In the genomic region with DNA sequence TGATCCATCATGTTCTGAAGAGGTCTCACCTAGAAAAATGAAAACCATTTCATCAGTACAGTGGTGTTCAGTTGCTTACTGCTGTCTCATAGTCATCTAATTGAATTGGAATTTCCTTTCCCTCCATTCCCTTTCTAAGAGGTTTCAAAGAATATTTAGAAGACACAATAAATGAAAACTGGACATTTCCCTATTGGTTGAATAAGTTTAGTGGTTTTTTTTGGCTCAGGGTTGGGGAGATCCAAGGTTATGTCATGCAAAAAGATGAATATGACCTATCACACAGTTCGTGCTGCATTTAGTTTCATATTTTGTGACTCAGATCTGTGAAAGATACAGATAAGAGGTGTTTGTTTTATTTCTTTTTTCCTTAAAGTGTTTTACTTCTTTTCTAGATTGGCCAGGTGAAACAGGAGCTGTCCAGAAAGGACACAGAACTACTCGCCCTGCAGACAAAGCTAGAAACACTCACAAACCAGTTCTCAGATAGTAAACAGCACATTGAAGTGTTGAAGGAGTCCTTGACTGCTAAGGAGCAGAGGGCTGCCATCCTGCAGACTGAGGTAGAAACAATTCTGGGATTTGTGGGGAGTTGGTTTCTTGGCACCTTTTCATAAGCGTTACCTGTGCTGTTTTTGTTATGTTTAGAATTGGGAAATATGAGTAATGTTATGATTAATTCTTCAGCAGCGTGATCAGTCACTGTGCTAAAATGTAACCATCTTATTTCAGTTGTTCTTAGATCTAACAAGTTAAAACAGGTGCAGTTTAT, we compare ENCODE assay signal across 13 cellular contexts.
DNase-seq lines count a peak whose midpoint lies in the region; ATAC-seq and TF ChIP-seq lines count a peak whose summit lies in the region.
"Had no signal": no experiment of that assay in that cellular context is flagged by ENCODE, and none has a peak within 500 bp of the region (broad histone marks: within the 10 kb centered on the region; RNA-seq: fewer than 3 reads in every experiment).

No MANE protein-coding gene starts in this region.

- no peak overlapping the region for H3K4me3 Mint-ChIP-seq in CD8-positive, alpha-beta T cell
- H3K4me3 Mint-ChIP-seq: nephron had no signal

- H3K27me3 Mint-ChIP-seq in CD8-positive, alpha-beta T cell (ENCODE audit: low read depth) = no peaks in the 10 kb centered on the region

- no peaks in the 10 kb centered on the region for H3K9me3 Mint-ChIP-seq in CD8-positive, alpha-beta T cell
- H3K9me3 Mint-ChIP-seq: nephron had no signal

- no peak overlapping the region for H3K27ac ChIP-seq in CD8-positive, alpha-beta T cell (ENCODE audit: low read depth, low read length)
- H3K27ac ChIP-seq in IMR-90 (ENCODE audit: insufficient read depth, low read length) = peak overlapping the region; percentile 54
- peak overlapping the region; percentile 95 for H3K27ac ChIP-seq in mammary epithelial cell (ENCODE audit: insufficient read depth, low read depth, low read length)
- H3K27ac ChIP-seq in neuronal stem cell (replicated peaks; ENCODE audit: low read length) = no peak overlapping the region
- H3K27ac ChIP-seq: dorsolateral prefrontal cortex had no signal

- DNase-seq in CD8-positive, alpha-beta T cell = no peak
- DNase-seq in IMR-90 = peak; percentile 81
- DNase-seq in mammary epithelial cell = peak; percentile 92
- DNase-seq in myocyte (ENCODE audit: low read depth) = peak; percentile 19
- no peak for DNase-seq in UCSD-AML1 (lab: John Stamatoyannopoulos, UW; ENCODE audit: unreplicated experiment)
- no peak for DNase-seq in neuronal stem cell (ENCODE audit: low spot score)
- DNase-seq: Caco-2; dorsolateral prefrontal cortex; stimulated activated CD4-positive, alpha-beta T cell treated with anti-CD3 and anti-CD28 coated beads, Interleukin-1b, Interleukin-23, amount 100 ng/mL, for 48 hours; substantia nigra had no signal

- no peaks in the 10 kb centered on the region for H3K27me3 ChIP-seq in CD8-positive, alpha-beta T cell (ENCODE audit: insufficient read depth, low read length)
- H3K27me3 ChIP-seq in IMR-90 (ENCODE audit: control insufficient read depth, insufficient read depth, low read length) (no peaks in the 10 kb centered on the region), mammary epithelial cell (ENCODE audit: insufficient read depth, low read length) (no peaks in the 10 kb centered on the region), neuronal stem cell (ENCODE audit: control insufficient read depth in 3 of 3, insufficient read depth in 3 of 3, low read depth in 1 of 3, low read length in 3 of 3) (peaks cover 0 to under 1% (median 0%) of the 10 kb centered on the region in 3 experiments)
- H3K27me3 ChIP-seq: dorsolateral prefrontal cortex had no signal

- dilution Hi-C loops in IMR-90 (cut with HindIII; ENCODE audit: low sequenced_read_pairs, unreplicated experiment) (loop anchor here (25.0 kb wide), 1 partner anchor 447 kb away; no protein-coding TSS in a partner anchor), mammary epithelial cell (cut with HindIII; ENCODE audit: low sequenced_read_pairs) (no loop called here)

- H2BK120ac ChIP-seq in IMR-90 (ENCODE audit: low read depth, low read length) = no peak overlapping the region
- H2BK120ac ChIP-seq in neuronal stem cell (ENCODE audit: low read depth, low read length) = no peak overlapping the region

- TF ChIP-seq CTCF in CD8-positive, alpha-beta T cell (IDR thresholded peaks at IDR 0.05) = no peak
- TF ChIP-seq CTCF in IMR-90 (conservative IDR thresholded peaks at IDR 0.05; ENCODE audit: low read depth, low read length) (no peak), mammary epithelial cell (conservative IDR thresholded peaks at IDR 0.05 in 1 of 2, IDR thresholded peaks at IDR 0.05 in 1 of 2; ENCODE audit: extremely low read depth in 1 of 2, insufficient read depth in 1 of 2, low read depth in 1 of 2, low read length in 2 of 2) (no peak)

- no peaks in the 10 kb centered on the region for H3K4me1 ChIP-seq in CD8-positive, alpha-beta T cell (ENCODE audit: insufficient read depth, low read length)
- peaks cover 6% of the 10 kb centered on the region for H3K4me1 ChIP-seq in IMR-90 (ENCODE audit: control insufficient read depth, insufficient read depth, low read length)
- H3K4me1 ChIP-seq in mammary epithelial cell (ENCODE audit: insufficient read depth, low read length) = peaks cover 33% of the 10 kb centered on the region
- peaks cover 0 to 3% of the 10 kb centered on the region in 2 donors for H3K4me1 ChIP-seq in neuronal stem cell (ENCODE audit: control insufficient read depth in 2 of 2, insufficient read depth in 1 of 2, low read depth in 1 of 2, low read length in 2 of 2)
- H3K4me1 ChIP-seq: Caco-2 had no signal

- peak overlapping the region; percentile 45; the same call in 1 of the 2 replicates for H3K18ac ChIP-seq in IMR-90 (ENCODE audit: low read depth, low read length)
- no peak overlapping the region for H3K18ac ChIP-seq in neuronal stem cell (ENCODE audit: low read length)

- H3K9me3 ChIP-seq in CD8-positive, alpha-beta T cell (ENCODE audit: low read length) = no peaks in the 10 kb centered on the region
- H3K9me3 ChIP-seq in IMR-90 (ENCODE audit: control insufficient read depth, insufficient read depth, low read length) (no peaks in the 10 kb centered on the region), mammary epithelial cell (replicated peaks; ENCODE audit: insufficient read depth, low read length) (no peaks in the 10 kb centered on the region), neuronal stem cell (replicated peaks in 1 of 2; ENCODE audit: control insufficient read depth in 2 of 2, insufficient read depth in 1 of 2, low read depth in 1 of 2, low read length in 2 of 2) (no peaks in the 10 kb centered on the region)
- H3K9me3 ChIP-seq: Caco-2 had no signal

- no peak overlapping the region for H2BK12ac ChIP-seq in neuronal stem cell (ENCODE audit: low read length)

- peaks cover 9% of the 10 kb centered on the region for H3K79me2 ChIP-seq in mammary epithelial cell (ENCODE audit: insufficient read depth, low read length)

- H4K8ac ChIP-seq in IMR-90 (ENCODE audit: low read depth in 2 of 2, low read length in 2 of 2) (peak overlapping the region in 1 of 2 experiments; percentile 51; a peak in 2 of 4 replicates), neuronal stem cell (ENCODE audit: low read depth, low read length) (no peak overlapping the region)

- peaks cover 3% of the 10 kb centered on the region; the same call in 1 of the 2 replicates for H4K20me1 ChIP-seq in IMR-90 (ENCODE audit: insufficient read depth, low read length)
- no peaks in the 10 kb centered on the region for H4K20me1 ChIP-seq in mammary epithelial cell (ENCODE audit: insufficient read depth, low read length)

- in situ Hi-C loops in IMR-90 (cut with MboI; ENCODE audit: low sequenced_read_pairs) = loop anchor here (5.0 kb wide), 1 partner anchor 472 kb away; no protein-coding TSS in a partner anchor
- in situ Hi-C loops in mammary epithelial cell (cut with MboI; ENCODE audit: low sequenced_read_pairs in 2 of 2) = loop anchor here in 1 of 2 donors (5.0 kb wide), 1 partner anchor 472 kb away; no protein-coding TSS in a partner anchor

- H3K4ac ChIP-seq in IMR-90 (ENCODE audit: low read depth, low read length) = no peak overlapping the region
- H3K4ac ChIP-seq in neuronal stem cell (ENCODE audit: low read length) = no peak overlapping the region

- peak overlapping the region; percentile 64 for H2BK5ac ChIP-seq in IMR-90 (ENCODE audit: low read depth, low read length, poor library complexity, severe bottlenecking)
- H2BK5ac ChIP-seq in neuronal stem cell (ENCODE audit: low read length) = no peak overlapping the region

- H2AK5ac ChIP-seq in IMR-90 (ENCODE audit: low read depth, low read length) (peak overlapping the region; percentile 11; the same call in 1 of the 2 replicates), neuronal stem cell (ENCODE audit: low read depth, low read length) (no peak overlapping the region)

- no peak for ATAC-seq in CD8-positive, alpha-beta T cell
- ATAC-seq in IMR-90 (ENCODE audit: low read depth) (peak; percentile 75), HG02870 (IDR thresholded peaks at IDR 0.05; ENCODE audit: unreplicated experiment) (no peak), GM21526 (IDR thresholded peaks at IDR 0.05; ENCODE audit: low FRiP score, unreplicated experiment) (no peak)

- no CpG with 5 or more reads among the region's 4 CpGs for WGBS in IMR-90 (ENCODE audit: extremely low coverage in 2 of 2, insufficient read length in 1 of 2), 2 experiments
- 5% methylated on average over 4 of the region's 4 CpGs for WGBS in mammary epithelial cell (ENCODE audit: low coverage, missing lambda C conversion rate)
- WGBS in neuronal stem cell (ENCODE audit: extremely low coverage in 2 of 2, insufficient read length in 2 of 2, insufficient replicate concordance in 1 of 2), 2 donors = no CpG with 5 or more reads among the region's 4 CpGs

- no peak for TF ChIP-seq POLR2A in IMR-90 (IDR thresholded peaks at IDR 0.05; ENCODE audit: low read depth, low read length)

- no peak overlapping the region for H3K4me3 ChIP-seq in CD8-positive, alpha-beta T cell (ENCODE audit: low read depth, low read length)
- no peak overlapping the region for H3K4me3 ChIP-seq in IMR-90 (ENCODE audit: insufficient read depth, low read depth, low read length)
- peak overlapping the region; percentile 14 to 23 (median 19) for H3K4me3 ChIP-seq in mammary epithelial cell (replicated peaks in 1 of 3; ENCODE audit: insufficient read depth in 1 of 3, low read depth in 2 of 3, low read length in 3 of 3)
- no peak overlapping the region for H3K4me3 ChIP-seq in neuronal stem cell (ENCODE audit: low read length in 2 of 2)
- H3K4me3 ChIP-seq: dorsolateral prefrontal cortex had no signal

- peaks cover 4% of the 10 kb centered on the region; the same call in 1 of the 2 replicates for H3K9me1 ChIP-seq in IMR-90 (ENCODE audit: insufficient read depth, low read length)

- BruUV-seq in IMR-90 (replicated peaks; lab: Mats Ljungman, UMichigan) = no TSS peak
- no TSS peak for BruUV-seq in mammary epithelial cell (replicated peaks; lab: Mats Ljungman, UMichigan)

- 0 out of 2 replicates have a peak overlapping the region, but pooled peaks have one; percentile 5 for H4K91ac ChIP-seq in IMR-90 (ENCODE audit: insufficient read depth, low read depth, low read length)
- H4K91ac ChIP-seq in neuronal stem cell (ENCODE audit: low read depth, low read length, poor library complexity) = no peak overlapping the region

- CTCF ChIA-PET in CD8-positive, alpha-beta T cell (lab: Charles Lee) = interaction anchor here (0.6 to 6.0 kb wide), 2 partner anchors 360 to 466 kb away, joined by 3 to 184 read pairs; no protein-coding TSS in a partner anchor
- CTCF ChIA-PET in IMR-90 (lab: Yijun Ruan, JAX) (no interaction called here), mammary epithelial cell (lab: Charles Lee; ENCODE audit: low non-redundant PET) (interaction anchor here (0.6 to 0.7 kb wide), 2 partner anchors 167 to 467 kb away, joined by 3 to 4 read pairs; no protein-coding TSS in a partner anchor)

- H3K79me1 ChIP-seq in IMR-90 (ENCODE audit: low read depth in 1 of 2, low read length in 2 of 2) (peaks cover 4 to 23% of the 10 kb centered on the region in 2 experiments; a peak in 3 of 4 replicates), neuronal stem cell (ENCODE audit: low read depth, low read length) (no peaks in the 10 kb centered on the region)

- TF ChIP-seq RAD21 in IMR-90 (IDR thresholded peaks at IDR 0.05; ENCODE audit: low read length) = no peak

- no peak overlapping the region for H2BK20ac ChIP-seq in IMR-90 (ENCODE audit: low read depth, low read length)

- no peaks in the 10 kb centered on the region for H3K36me3 ChIP-seq in CD8-positive, alpha-beta T cell (ENCODE audit: insufficient read depth, low read length)
- H3K36me3 ChIP-seq in IMR-90 (ENCODE audit: control insufficient read depth, insufficient read depth, low read length) (peaks cover 8% of the 10 kb centered on the region), mammary epithelial cell (ENCODE audit: insufficient read depth, low read length) (peaks cover 13% of the 10 kb centered on the region), neuronal stem cell (replicated peaks in 1 of 2; ENCODE audit: control insufficient read depth in 2 of 2, insufficient read depth in 2 of 2, low read length in 2 of 2) (peaks cover 0 to 2% of the 10 kb centered on the region in 2 donors)

- POLR2A ChIA-PET in CD8-positive, alpha-beta T cell (lab: Charles Lee) = no interaction called here
- POLR2A ChIA-PET in IMR-90 (lab: Charles Lee; ENCODE audit: unreplicated experiment) = no interaction called here

- peak overlapping the region; percentile 4; the same call in 1 of the 3 replicates for H2BK15ac ChIP-seq in IMR-90 (ENCODE audit: low read depth, low read length)
- H2BK15ac ChIP-seq in neuronal stem cell (ENCODE audit: low read length) = no peak overlapping the region

- peaks cover 17% of the 10 kb centered on the region for H3K36me3 Mint-ChIP-seq in CD8-positive, alpha-beta T cell

- no peaks in the 10 kb centered on the region for H3K4me1 Mint-ChIP-seq in CD8-positive, alpha-beta T cell (ENCODE audit: low read depth)
- H3K4me1 Mint-ChIP-seq: nephron had no signal

- intact Hi-C loops in CD8-positive, alpha-beta T cell (cut with DNase I, micrococcal nuclease) = no loop called here
- intact Hi-C loops in IMR-90 (cut with micrococcal nuclease) = no loop called here
- intact Hi-C loops in mammary epithelial cell (cut with micrococcal nuclease) = loop anchor here (1.0 to 10.0 kb wide), 4 partner anchors 82 to 545 kb away; a partner anchor contains a TSS

- H2AFZ ChIP-seq in IMR-90 (replicated peaks; ENCODE audit: low read length, poor library complexity) (no peak overlapping the region), mammary epithelial cell (ENCODE audit: low read depth, low read length) (peak overlapping the region; percentile 41), neuronal stem cell (ENCODE audit: low read length) (no peak overlapping the region)

- no peak overlapping the region for H3K14ac ChIP-seq in IMR-90 (replicated peaks; ENCODE audit: low read depth, low read length)
- H3K14ac ChIP-seq in neuronal stem cell (ENCODE audit: low read length) = no peak overlapping the region

- H3K56ac ChIP-seq in IMR-90 (ENCODE audit: extremely low read depth, insufficient read depth, low read length) = no peak overlapping the region

- H3K23ac ChIP-seq in IMR-90 (ENCODE audit: low read depth, low read length) (no peak overlapping the region; the same call in 1 of the 2 replicates), neuronal stem cell (ENCODE audit: low read depth, low read length, poor library complexity) (no peak overlapping the region)

- no peak overlapping the region for H2AK9ac ChIP-seq in IMR-90 (replicated peaks; ENCODE audit: low read depth, low read length, poor library complexity)

- H3K4me2 ChIP-seq in IMR-90 (ENCODE audit: low read depth, low read length) (peak overlapping the region; percentile 27; the same call in 1 of the 2 replicates), mammary epithelial cell (ENCODE audit: insufficient read depth, low read depth, low read length) (peak overlapping the region; percentile 79), neuronal stem cell (ENCODE audit: insufficient read depth, low read length, poor library complexity, severe bottlenecking) (no peak overlapping the region)

- H3K27ac Mint-ChIP-seq in CD8-positive, alpha-beta T cell = peak overlapping the region; percentile 5
- H3K27ac Mint-ChIP-seq: nephron had no signal

- H4K5ac ChIP-seq in IMR-90 (ENCODE audit: low read depth, low read length) = peak overlapping the region; percentile 22; the same call in 1 of the 2 replicates

- H3K9ac ChIP-seq in IMR-90 (ENCODE audit: low read depth, low read length) (peak overlapping the region; percentile 44; the same call in 1 of the 2 replicates), mammary epithelial cell (ENCODE audit: insufficient read depth, low read length) (peak overlapping the region; percentile 76), neuronal stem cell (ENCODE audit: low read depth, low read length, poor library complexity) (no peak overlapping the region)

Comparison
In these comparisons a context has a peak if more than half of its experiments do, and no peak if none do; other contexts are left out.
1. DNase-seq: peak in IMR-90 (single experiment), mammary epithelial cell (single experiment) and myocyte (single experiment); none in CD8-positive, alpha-beta T cell (0 of 7), UCSD-AML1 (single experiment) and neuronal stem cell (single experiment).
2. H3K27ac ChIP-seq: peak in IMR-90 (single experiment) and mammary epithelial cell (single experiment); none in CD8-positive, alpha-beta T cell (single experiment) and neuronal stem cell (single experiment).
3. H3K4me3 ChIP-seq: peak in mammary epithelial cell (3 of 3); none in CD8-positive, alpha-beta T cell (single experiment), IMR-90 (single experiment) and neuronal stem cell (0 of 2).